In genomic region chr9:108048406-108049025, GRCh38 we compare ENCODE assay signal across 1 cellular context.
TF ChIP-seq lines count a peak whose summit lies in the region.

No MANE protein-coding gene starts in this region.

TF ChIP-seq in IMR-90, 13 proteins besides CTCF, POLR2A, EP300 and RAD21:
- TF ChIP-seq CEBPB (IDR thresholded peaks at IDR 0.05; ENCODE audit: low read depth, low read length) (no peak), MAZ (IDR thresholded peaks at IDR 0.05; ENCODE audit: borderline replicate concordance, low read depth, low read length) (no peak), MXI1 (IDR thresholded peaks at IDR 0.05; ENCODE audit: borderline replicate concordance, low read depth, low read length) (no peak), SMC3 (IDR thresholded peaks at IDR 0.05; ENCODE audit: low read depth, low read length) (no peak), NFE2L2 (IDR thresholded peaks at IDR 0.05; ENCODE audit: low read depth, low read length) (no peak), CHD1 (IDR thresholded peaks at IDR 0.05; ENCODE audit: low read depth, low read length) (no peak), FOS (IDR thresholded peaks at IDR 0.05; ENCODE audit: low read depth, low read length) (no peak)
